In the genomic region with DNA sequence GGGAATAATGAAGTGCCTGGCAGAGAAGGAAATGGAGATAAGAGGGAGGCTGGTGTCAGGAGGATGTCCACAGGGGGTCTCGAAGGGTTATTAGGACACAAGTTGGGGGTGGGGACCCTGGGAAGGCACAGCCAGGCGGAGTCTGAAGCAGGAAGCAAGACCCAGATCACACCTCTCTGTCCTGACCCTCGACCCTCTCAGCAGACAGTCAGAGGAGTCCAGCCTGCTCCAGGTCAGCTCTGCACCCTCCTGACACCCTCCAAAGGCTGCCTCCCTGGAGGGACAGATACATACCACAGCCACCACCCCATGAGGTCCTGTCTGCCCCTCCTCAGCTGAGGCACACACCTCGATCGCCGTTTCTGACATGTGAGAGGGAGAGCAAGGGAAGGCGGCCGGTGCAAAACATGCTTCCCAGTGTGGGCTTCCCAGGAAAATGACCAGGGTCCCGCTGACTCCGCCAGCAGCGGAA, we compare ENCODE assay signal across 12 cellular contexts.
A peak's percentile ranks its signal among the peaks of the same experiment; 100 is the strongest.
DNase-seq lines count a peak whose midpoint lies in the region; ATAC-seq and TF ChIP-seq lines count a peak whose summit lies in the region.
"Had no signal": no experiment of that assay in that cellular context is flagged by ENCODE, and none has a peak within 500 bp of the region (broad histone marks: within the 10 kb centered on the region; RNA-seq: fewer than 3 reads in every experiment).

No MANE protein-coding gene starts in this region.

- peaks cover 78% of the 10 kb centered on the region for H3K4me1 ChIP-seq in DND-41 (ENCODE audit: insufficient read depth, low read length)
- peaks cover 86% of the 10 kb centered on the region for H3K4me1 ChIP-seq in effector memory CD4-positive, alpha-beta T cell (ENCODE audit: control insufficient read depth, insufficient read depth, low read length, poor library complexity, severe bottlenecking)

- H3K27me3 ChIP-seq in DND-41 (ENCODE audit: insufficient read depth, low read length, poor library complexity) = no peaks in the 10 kb centered on the region
- H3K27me3 ChIP-seq in effector memory CD4-positive, alpha-beta T cell (replicated peaks; ENCODE audit: control insufficient read depth, insufficient read depth, low read length, poor library complexity, severe bottlenecking) = no peaks in the 10 kb centered on the region

- peaks cover 94% of the 10 kb centered on the region for H3K27me3 Mint-ChIP-seq in nephron progenitor cell (ENCODE audit: low read depth, poor library complexity)

- peak overlapping the region; percentile 85 for H3K9ac ChIP-seq in DND-41 (ENCODE audit: low read depth, low read length)
- H3K9ac ChIP-seq in SK-N-MC (ENCODE audit: insufficient read length) = peak overlapping the region; percentile 100

- no peak overlapping the region for H3K27ac Mint-ChIP-seq in nephron progenitor cell

- no peak for TF ChIP-seq POLR2A in erythroblast (IDR thresholded peaks at IDR 0.05; ENCODE audit: low read length)

- peak overlapping the region; percentile 70 for H3K4me2 ChIP-seq in DND-41 (ENCODE audit: insufficient read depth, low read length)

- H3K36me3 Mint-ChIP-seq in nephron progenitor cell (ENCODE audit: low read depth) = no peaks in the 10 kb centered on the region

- H3K9me3 ChIP-seq in DND-41 (ENCODE audit: insufficient read depth, low read length, severe bottlenecking) (no peaks in the 10 kb centered on the region), SK-N-MC (ENCODE audit: low read depth, low read length) (no peaks in the 10 kb centered on the region)
- H3K9me3 ChIP-seq in effector memory CD4-positive, alpha-beta T cell (ENCODE audit: control insufficient read depth, low read length) = no peaks in the 10 kb centered on the region

- no peak overlapping the region for H2AFZ ChIP-seq in DND-41 (ENCODE audit: low read depth, low read length)

- no peaks in the 10 kb centered on the region for H3K9me3 Mint-ChIP-seq in nephron progenitor cell
- H3K9me3 Mint-ChIP-seq: neural crest cell had no signal

- peaks cover 93% of the 10 kb centered on the region for H3K4me1 Mint-ChIP-seq in nephron progenitor cell

- H4K20me1 ChIP-seq in DND-41 (ENCODE audit: insufficient read depth, low read length) = peaks cover 87% of the 10 kb centered on the region

- peak overlapping the region; percentile 21 for H3K4me3 Mint-ChIP-seq in nephron progenitor cell

- peaks cover 100% of the 10 kb centered on the region for H3K79me2 ChIP-seq in DND-41 (ENCODE audit: insufficient read depth, low read length)

- ATAC-seq in DND-41 (ENCODE audit: insufficient read depth, low read depth) (peak; percentile 13; the same call in 2 of the 3 replicates), GM21529 (IDR thresholded peaks at IDR 0.05; ENCODE audit: unreplicated experiment) (no peak)

- H3K4me3 ChIP-seq in DND-41 (ENCODE audit: low read depth in 1 of 2, low read length in 2 of 2) = peak overlapping the region in 1 of 2 experiments; percentile 69; a peak in 2 of 4 replicates
- H3K4me3 ChIP-seq in SK-N-MC = peak overlapping the region; percentile 83
- H3K4me3 ChIP-seq in effector memory CD4-positive, alpha-beta T cell (ENCODE audit: insufficient read depth, low read depth, low read length, poor library complexity, severe bottlenecking) = peak overlapping the region; percentile 58

- TF ChIP-seq CTCF in DND-41 (IDR thresholded peaks at IDR 0.05; ENCODE audit: borderline replicate concordance, extremely low read depth, low read length, poor library complexity, severe bottlenecking) (no peak), nephron progenitor cell (IDR thresholded peaks at IDR 0.05) (no peak)

- H3K27ac ChIP-seq in DND-41 (ENCODE audit: low read length) = peak overlapping the region; percentile 86
- H3K27ac ChIP-seq in SK-N-MC = peak overlapping the region; percentile 96
- H3K27ac ChIP-seq in effector memory CD4-positive, alpha-beta T cell (ENCODE audit: insufficient read depth, low read length, poor library complexity, severe bottlenecking) = peak overlapping the region; percentile 97

- DNase-seq in DND-41 (no peak), SK-N-MC (ENCODE audit: low read depth, low spot score) (no peak), nephron progenitor cell (no peak), erythroblast (lab: John Stamatoyannopoulos, UW) (no peak), hypothalamus (lab: John Stamatoyannopoulos, UW) (no peak), Kasumi-1 (lab: John Stamatoyannopoulos, UW) (no peak)
- DNase-seq in effector memory CD4-positive, alpha-beta T cell = no peak
- DNase-seq: COR-L47, NCI-H1694 treated with DMSO at 0.1 percent for 48 hours, NCI-H82 had no signal

- peaks cover 83% of the 10 kb centered on the region for H3K36me3 ChIP-seq in DND-41 (ENCODE audit: insufficient read depth, low read length)
- peaks cover 98% of the 10 kb centered on the region for H3K36me3 ChIP-seq in SK-N-MC (ENCODE audit: insufficient read depth, low read length)
- no peaks in the 10 kb centered on the region for H3K36me3 ChIP-seq in effector memory CD4-positive, alpha-beta T cell (ENCODE audit: control insufficient read depth, insufficient read depth, low read length)
